Comparison of ENCODE assay signal across 1 cellular context in genomic region chr2:173881466-173881865, GRCh38.
TF ChIP-seq lines count a peak whose summit lies in the region.

No MANE protein-coding gene starts in this region.

TF ChIP-seq in HepG2, 621 proteins besides CTCF, POLR2A, EP300 and RAD21 (continued from another document):
- TF ChIP-seq CREB3 (CRISPR knock-in tag; IDR thresholded peaks at IDR 0.05): no peak
TF ChIP-seq in HepG2: peak in this region for 0.
